Comparison of ENCODE assay signal across 8 cellular contexts in genomic region chr11:72352859-72353551, GRCh38.
A peak's percentile ranks its signal among the peaks of the same experiment; 100 is the strongest.
DNase-seq lines count a peak whose midpoint lies in the region; ATAC-seq and TF ChIP-seq lines count a peak whose summit lies in the region.

No MANE protein-coding gene starts in this region.

- no peak overlapping the region for H3K4me3 ChIP-seq in adipocyte (ENCODE audit: low read length)
- H3K4me3 ChIP-seq in coronary artery: no peak overlapping the region

- no peaks in the 10 kb centered on the region for H3K27me3 ChIP-seq in adipocyte (replicated peaks; ENCODE audit: control insufficient read depth, insufficient read depth, low read length)

- H3K9me3 ChIP-seq in adipocyte (ENCODE audit: control insufficient read depth, low read length): no peaks in the 10 kb centered on the region

- TF ChIP-seq CTCF in coronary artery (IDR thresholded peaks at IDR 0.05): no peak

- H3K36me3 ChIP-seq in adipocyte (ENCODE audit: control insufficient read depth, insufficient read depth, low read length, severe bottlenecking): peaks cover 3% of the 10 kb centered on the region

- peak; percentile 52 for ATAC-seq in GM18861 (IDR thresholded peaks at IDR 0.05; ENCODE audit: unreplicated experiment)
- peak; percentile 68 for ATAC-seq in HG03135 (IDR thresholded peaks at IDR 0.05; ENCODE audit: unreplicated experiment)

- H3K4me1 ChIP-seq in adipocyte (ENCODE audit: control insufficient read depth, insufficient read depth, low read length): peaks cover 29% of the 10 kb centered on the region

- no peak overlapping the region for H3K27ac ChIP-seq in coronary artery

- peak; percentile 52 for DNase-seq in D341Med (ENCODE audit: low spot score)
- DNase-seq in adipocyte (ENCODE audit: low read depth): peak; percentile 95
- peak; percentile 9 for DNase-seq in occipital lobe (lab: John Stamatoyannopoulos, UW)
- DNase-seq in coronary artery (ENCODE audit: low spot score): no peak
- DNase-seq in LoVo (ENCODE audit: low spot score): no peak
- DNase-seq in cerebellar cortex (ENCODE audit: low spot score): no peak

- H3K9ac ChIP-seq in adipocyte (ENCODE audit: low read length): no peak overlapping the region

Comparison
In these comparisons a context has a peak if more than half of its experiments do, and no peak if none do; other contexts are left out.
1. DNase-seq: peak in D341Med (single experiment), adipocyte (single experiment) and occipital lobe (single experiment); none in coronary artery (single experiment), LoVo (single experiment) and cerebellar cortex (single experiment).